ENCODE assay signal across 8 cellular contexts in genomic region chr6:142856857-142857608, GRCh38.
DNase-seq lines count a peak whose midpoint lies in the region; ATAC-seq and TF ChIP-seq lines count a peak whose summit lies in the region.

No MANE protein-coding gene starts in this region.

- peak; percentile 59 for ATAC-seq in GM21423 (IDR thresholded peaks at IDR 0.05; ENCODE audit: unreplicated experiment)
- ATAC-seq in HG03565 (IDR thresholded peaks at IDR 0.05; ENCODE audit: unreplicated experiment) = peak; percentile 50
- no peak for ATAC-seq in foreskin keratinocyte

- no peaks in the 10 kb centered on the region for H3K27me3 ChIP-seq in DOHH2 (ENCODE audit: control insufficient read depth, low read length)
- no peaks in the 10 kb centered on the region for H3K27me3 ChIP-seq in esophagus (ENCODE audit: control insufficient read depth in 1 of 2, insufficient read depth in 2 of 2, low read length in 2 of 2)
- H3K27me3 ChIP-seq in foreskin keratinocyte = no peaks in the 10 kb centered on the region

- peaks cover 75% of the 10 kb centered on the region for H3K4me1 ChIP-seq in DOHH2 (ENCODE audit: control insufficient read depth, low read length)
- H3K4me1 ChIP-seq in esophagus (ENCODE audit: control insufficient read depth in 2 of 2, insufficient read depth in 2 of 2, low read length in 1 of 2) = peaks cover 2 to 7% of the 10 kb centered on the region in 2 donors
- H3K4me1 ChIP-seq in foreskin keratinocyte = peaks cover 21% of the 10 kb centered on the region

- H3K4me2 ChIP-seq in DOHH2 (ENCODE audit: low read length) = peak overlapping the region; percentile 86

- no peaks in the 10 kb centered on the region for H3K9me2 ChIP-seq in DOHH2 (replicated peaks; ENCODE audit: control insufficient read depth, low read length)

- H3K4me3 ChIP-seq in DOHH2 (ENCODE audit: low read length) = peak overlapping the region; percentile 65
- no peak overlapping the region for H3K4me3 ChIP-seq in esophagus (ENCODE audit: low read depth in 1 of 2, low read length in 2 of 2)

- peak overlapping the region; percentile 79 for H3K27ac ChIP-seq in DOHH2 (ENCODE audit: low read depth, low read length)
- peak overlapping the region; percentile 3 to 31 for H3K27ac ChIP-seq in esophagus (ENCODE audit: low read depth in 2 of 2, low read length in 1 of 2)
- no peak overlapping the region for H3K27ac ChIP-seq in foreskin keratinocyte

- WGBS in esophagus, 2 donors = 73% methylated on average over 12 of the region's 12 CpGs

- peaks cover 42% of the 10 kb centered on the region for H3K79me2 ChIP-seq in DOHH2 (ENCODE audit: control insufficient read depth, low read length)

- DNase-seq in foreskin keratinocyte = no peak
- no peak for DNase-seq in COLO668 (lab: John Stamatoyannopoulos, UW; ENCODE audit: unreplicated experiment)
- no peak for DNase-seq in NCI-H748 treated with DMSO at 0.1 percent for 48 hours (lab: John Stamatoyannopoulos, UW)
- DNase-seq in NOMO-1 (lab: John Stamatoyannopoulos, UW; ENCODE audit: unreplicated experiment in 2 of 2) = no peak

- H3F3A ChIP-seq in DOHH2 (ENCODE audit: control insufficient read depth, insufficient read depth) = peaks cover 8% of the 10 kb centered on the region

- no peaks in the 10 kb centered on the region for H3K9me3 ChIP-seq in DOHH2 (ENCODE audit: control insufficient read depth, insufficient read depth, low read length)
- no peaks in the 10 kb centered on the region for H3K9me3 ChIP-seq in esophagus (ENCODE audit: control insufficient read depth in 2 of 2, insufficient read depth in 1 of 2, low read depth in 1 of 2, low read length in 1 of 2)

- H4K20me1 ChIP-seq in DOHH2 (ENCODE audit: control insufficient read depth, insufficient read depth, low read depth, low read length) = no peaks in the 10 kb centered on the region

- TF ChIP-seq CTCF in DOHH2 (IDR thresholded peaks at IDR 0.05; ENCODE audit: low read depth, low read length, poor library complexity, severe bottlenecking) (no peak), foreskin keratinocyte (conservative IDR thresholded peaks at IDR 0.05) (no peak)

- H3K36me3 ChIP-seq in DOHH2 (ENCODE audit: control insufficient read depth, low read length) (peaks cover 6% of the 10 kb centered on the region; the same call in 1 of the 2 replicates), esophagus (ENCODE audit: control insufficient read depth in 2 of 2, insufficient read depth in 2 of 2, low read length in 1 of 2) (no peaks in the 10 kb centered on the region)
